Comparison of ENCODE assay signal across 17 cellular contexts in the genomic region with DNA sequence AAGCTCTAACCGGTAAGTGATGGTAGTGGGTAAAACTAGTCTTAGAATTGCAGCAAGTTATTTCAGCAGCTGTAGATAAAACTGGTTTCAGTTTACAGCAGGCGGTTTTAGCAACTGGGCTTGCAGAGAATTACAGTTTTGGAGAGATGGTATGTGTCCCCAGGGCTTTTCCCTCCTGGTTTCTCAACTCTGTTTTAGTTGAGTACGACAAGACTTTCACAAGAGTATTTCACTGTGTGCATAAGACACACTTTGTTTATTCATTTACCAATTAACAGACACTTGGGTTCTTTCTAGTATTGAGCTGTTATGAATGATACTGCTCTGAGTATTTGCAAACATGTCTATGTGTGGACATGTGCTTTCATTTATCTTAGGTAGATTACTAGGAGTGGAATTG.
DNase-seq lines count a peak whose midpoint lies in the region; ATAC-seq lines count a peak whose summit lies in the region.
"Had no signal": no experiment of that assay in that cellular context is flagged by ENCODE, and none has a peak within 500 bp of the region (broad histone marks: within the 10 kb centered on the region; RNA-seq: fewer than 3 reads in every experiment).

No MANE protein-coding gene starts in this region.

- H3K36me3 ChIP-seq in ACC112 (ENCODE audit: insufficient read depth, low read length), result no peaks in the 10 kb centered on the region
- H3K36me3 ChIP-seq: thoracic aorta had no signal

- H3K27me3 ChIP-seq in ACC112 (ENCODE audit: insufficient read depth, low read length), result no peaks in the 10 kb centered on the region

- DNase-seq in GM04504 (ENCODE audit: low read depth) (peak; percentile 44), amniotic epithelial cell (ENCODE audit: low read depth) (peak; percentile 34), foreskin melanocyte (peak; percentile 68), NCI-H446 (lab: John Stamatoyannopoulos, UW) (no peak), epidermal melanocyte (ENCODE audit: insufficient read length, low spot score) (no peak)
- DNase-seq in stimulated activated CD4-positive, alpha-beta T cell treated with anti-CD3 and anti-CD28 coated beads, Interleukin-12 subunit alpha, Interleukin-12 subunit beta, amount 100 ng/mL, for 4 hours, result no peak
- DNase-seq: ACHN; activated CD4-positive, alpha-beta memory T cell treated with anti-CD3 and anti-CD28 coated beads for 36 hours; activated T-cell treated with anti-CD3 and anti-CD28 coated beads, Interleukin-2, amount 50 U/mL, for 72 hours; erythroblast; H7; natural killer cell; NCI-H1417 treated with DMSO at 0.1 percent for 48 hours; NCI-H446 treated with DMSO at 0.1 percent for 48 hours had no signal

- H2AFZ ChIP-seq in ACC112 (ENCODE audit: low read length, unreplicated experiment), result peak overlapping the region; percentile 66

- H3K27ac ChIP-seq in ACC112 (ENCODE audit: low read depth, low read length), result no peak overlapping the region
- H3K27ac ChIP-seq: thoracic aorta had no signal

- H3K4me1 ChIP-seq in ACC112 (ENCODE audit: control insufficient read depth, insufficient read depth, low read length, unreplicated experiment), result no peaks in the 10 kb centered on the region

- no peak for ATAC-seq in HG03439 (IDR thresholded peaks at IDR 0.05; ENCODE audit: unreplicated experiment)
- ATAC-seq: activated T-cell treated with anti-CD3 and anti-CD28 coated beads, Interleukin-2, amount 50 U/mL, for 72 hours; natural killer cell had no signal

- no peaks in the 10 kb centered on the region for H3K79me2 ChIP-seq in ACC112 (ENCODE audit: control insufficient read depth, insufficient read depth, low read length, unreplicated experiment)

- H3K4me3 ChIP-seq in ACC112 (ENCODE audit: low read depth, low read length), result peak overlapping the region; percentile 50
- H3K4me3 ChIP-seq: thoracic aorta had no signal

Comparison
In these comparisons a context has a peak if more than half of its experiments do, and no peak if none do; other contexts are left out.
1. DNase-seq: peak in GM04504 (single experiment), amniotic epithelial cell (single experiment) and foreskin melanocyte (single experiment); none in NCI-H446 (0 of 2), stimulated activated CD4-positive, alpha-beta T cell treated with anti-CD3 and anti-CD28 coated beads, Interleukin-12 subunit alpha, Interleukin-12 subunit beta, amount 100 ng/mL, for 4 hours (single experiment) and epidermal melanocyte (single experiment).